Comparison of ENCODE assay signal across 8 cellular contexts in the genomic region with DNA sequence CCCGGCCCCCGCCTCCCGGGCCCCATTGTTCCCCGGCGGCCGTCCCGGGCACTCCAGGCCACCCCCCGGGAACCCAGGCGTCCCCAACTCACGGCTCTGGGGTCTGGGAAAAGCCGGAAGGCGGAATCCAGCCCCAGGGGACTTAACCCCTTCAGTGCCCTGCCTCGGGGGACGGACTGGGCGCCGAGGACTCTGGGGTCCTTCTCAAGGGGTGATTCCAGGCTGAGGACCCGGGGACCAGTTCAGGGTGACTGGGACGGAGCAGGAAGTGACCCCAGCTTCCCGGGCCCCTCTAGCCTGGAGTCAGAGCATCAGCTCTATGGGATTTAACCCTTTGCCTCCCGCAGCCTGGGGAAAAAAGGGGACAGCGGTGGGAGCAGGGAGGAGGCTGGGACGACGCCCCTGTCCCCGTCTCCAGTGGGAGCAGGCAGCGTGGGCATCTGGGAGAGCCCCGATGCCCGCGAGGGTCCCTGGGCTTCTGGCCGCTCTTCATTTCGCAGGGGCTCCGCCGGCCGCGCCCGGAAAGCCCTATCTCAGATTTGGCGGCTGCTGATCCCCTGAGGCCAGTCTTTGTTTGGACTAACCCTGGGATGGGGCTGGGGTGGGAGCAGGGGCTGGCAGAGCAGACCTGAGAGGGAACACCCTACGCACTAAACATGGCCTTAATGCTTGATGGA. TPM values are rescaled to one million over a fixed set of nuclear protein-coding genes. Genes with fewer than 3 reads are reported as not detected.
DNase-seq lines count a peak whose midpoint lies in the region; ATAC-seq, FAIRE-seq and TF ChIP-seq lines count a peak whose summit lies in the region.

A gene (minus strand): TSS at position 270 of the 677 bp plus-strand sequence. CDS start 2,723 bp downstream, outside the sequence.

- TF ChIP-seq EP300 in A549 (IDR thresholded peaks at IDR 0.05) = no peak

- H3K9me3 ChIP-seq in A549 (no peaks in the 10 kb centered on the region), vagina (no peaks in the 10 kb centered on the region)

- TF ChIP-seq POLR2A in A549 (IDR thresholded peaks at IDR 0.05; ENCODE audit: low read length) (peak; percentile 34; the same call in 1 of the 2 replicates), vagina (IDR thresholded peaks at IDR 0.05) (no peak)

- H3K36me3 Mint-ChIP-seq in activated naive CD4-positive, alpha-beta T cell treated with anti-CD3 and anti-CD28 coated beads, Interleukin-2, amount 10 ng/mL, durations not matched to agents 7 days and 5 days = no peaks in the 10 kb centered on the region
- H3K36me3 Mint-ChIP-seq in nephron (ENCODE audit: low read depth) = peaks cover 9% of the 10 kb centered on the region

- H3K4me3 Mint-ChIP-seq in activated naive CD4-positive, alpha-beta T cell treated with anti-CD3 and anti-CD28 coated beads, Interleukin-2, amount 10 ng/mL, durations not matched to agents 7 days and 5 days = peak within 1 kb of the TSS; percentile 76
- H3K4me3 Mint-ChIP-seq in nephron = peak within 1 kb of the TSS; percentile 93 to 96 (median 95)

- ATAC-seq in A549 = peak; percentile 82 to 89
- no peak for ATAC-seq in GM21576 (IDR thresholded peaks at IDR 0.05; ENCODE audit: unreplicated experiment)

- DNase-seq in A549 (ENCODE audit: low read depth in 1 of 2, low spot score in 1 of 2) (peak; percentile 77), GM12864 (ENCODE audit: low read depth) (no peak), NCI-H446 treated with DMSO at 0.1 percent for 48 hours (lab: John Stamatoyannopoulos, UW) (peak; percentile 27), globus pallidus (ENCODE audit: low spot score) (peak; percentile 79), vagina (ENCODE audit: extremely low spot score in 2 of 2) (no peak)
- peak; percentile 40 for DNase-seq in activated naive CD4-positive, alpha-beta T cell treated with anti-CD3 and anti-CD28 coated beads, Interleukin-2, amount 10 ng/mL, durations not matched to agents 7 days and 5 days

- intact Hi-C loops in vagina (cut with DNase I) = no loop called here

- H3K9me3 Mint-ChIP-seq in activated naive CD4-positive, alpha-beta T cell treated with anti-CD3 and anti-CD28 coated beads, Interleukin-2, amount 10 ng/mL, durations not matched to agents 7 days and 5 days = no peaks in the 10 kb centered on the region
- no peaks in the 10 kb centered on the region for H3K9me3 Mint-ChIP-seq in nephron

- FAIRE-seq in A549 (lab: Jason Lieb, UNC) = no peak

- H3K27me3 ChIP-seq in vagina = no peaks in the 10 kb centered on the region

- peaks cover 9% of the 10 kb centered on the region for H3K4me1 Mint-ChIP-seq in activated naive CD4-positive, alpha-beta T cell treated with anti-CD3 and anti-CD28 coated beads, Interleukin-2, amount 10 ng/mL, durations not matched to agents 7 days and 5 days
- H3K4me1 Mint-ChIP-seq in nephron = peaks cover 23% of the 10 kb centered on the region

- 5% methylated on average over 23 of the region's 37 CpGs for WGBS in A549 (ENCODE audit: missing lambda C conversion rate)

- TF ChIP-seq RAD21 in A549 (conservative IDR thresholded peaks at IDR 0.05 in 1 of 2, IDR thresholded peaks at IDR 0.05 in 1 of 2) = peak in 1 of 2 experiments; percentile 21; a peak in 2 of 5 replicates

- H3K4me1 ChIP-seq in A549 = peaks cover 17% of the 10 kb centered on the region
- H3K4me1 ChIP-seq in vagina = peaks cover 29% of the 10 kb centered on the region

- H3K4me3 ChIP-seq in A549 = peak within 1 kb of the TSS; percentile 98
- peak within 1 kb of the TSS; percentile 58 for H3K4me3 ChIP-seq in GM12864 (ENCODE audit: low read depth, low read length)
- peak within 1 kb of the TSS; percentile 66 to 94 for H3K4me3 ChIP-seq in vagina

- peaks cover 59% of the 10 kb centered on the region for H3K27me3 Mint-ChIP-seq in activated naive CD4-positive, alpha-beta T cell treated with anti-CD3 and anti-CD28 coated beads, Interleukin-2, amount 10 ng/mL, durations not matched to agents 7 days and 5 days
- H3K27me3 Mint-ChIP-seq in nephron (ENCODE audit: low read depth) = no peaks in the 10 kb centered on the region

- POLR2A ChIA-PET in A549 (lab: Yijun Ruan, JAX) = interaction anchor here (0.6 to 1.6 kb wide), 5 partner anchors 12 to 88 kb away, joined by 3 to 66 read pairs (median 3); a partner anchor contains a TSS

- peak within 1 kb of the TSS; percentile 97 to 99 for H3K27ac ChIP-seq in A549
- H3K27ac ChIP-seq in vagina = peak within 1 kb of the TSS; percentile 85

- CTCF ChIA-PET in A549 (lab: Yijun Ruan, JAX) = interaction anchor here (1.5 to 2.7 kb wide), 3 partner anchors 11 to 155 kb away, joined by 3 to 8 read pairs (median 4); no protein-coding TSS in a partner anchor
- CTCF ChIA-PET in activated naive CD4-positive, alpha-beta T cell treated with anti-CD3 and anti-CD28 coated beads, Interleukin-2, amount 10 ng/mL, durations not matched to agents 7 days and 5 days (lab: Charles Lee) = no interaction called here

- peak within 1 kb of the TSS; percentile 96 for H3K4me2 ChIP-seq in A549

- H3K27ac Mint-ChIP-seq in activated naive CD4-positive, alpha-beta T cell treated with anti-CD3 and anti-CD28 coated beads, Interleukin-2, amount 10 ng/mL, durations not matched to agents 7 days and 5 days = no peak within 1 kb of the TSS
- peak within 1 kb of the TSS; percentile 96 to 98 (median 96) for H3K27ac Mint-ChIP-seq in nephron

- TF ChIP-seq CTCF in A549 (IDR thresholded peaks at IDR 0.05) (no peak), GM12864 (IDR thresholded peaks at IDR 0.05; ENCODE audit: low read depth, low read length, missing control alignments) (no peak), nephron (IDR thresholded peaks at IDR 0.05; ENCODE audit: unreplicated experiment in 3 of 3) (no peak), vagina (IDR thresholded peaks at IDR 0.05) (no peak)

- H3K36me3 ChIP-seq in vagina = peaks cover 0 to 20% of the 10 kb centered on the region in 2 donors

TF ChIP-seq in A549, 52 proteins besides CTCF, POLR2A, EP300 and RAD21 (continues in another document):
- TF ChIP-seq SREBF2 (IDR thresholded peaks at IDR 0.05) (no peak), NR3C1 (IDR thresholded peaks at IDR 0.05) (no peak), ZC3H11A (IDR thresholded peaks at IDR 0.05) (no peak), JUN (IDR thresholded peaks at IDR 0.05) (peak in 1 of 2 experiments; percentile 61; a peak in 2 of 5 replicates), POLR2AphosphoS2 (conservative IDR thresholded peaks at IDR 0.05; ENCODE audit: low read length) (no peak), RFX5 (IDR thresholded peaks at IDR 0.05) (no peak), EHMT2 (IDR thresholded peaks at IDR 0.05; ENCODE audit: low read depth) (no peak), JUNB (IDR thresholded peaks at IDR 0.05) (no peak), RNF2 (IDR thresholded peaks at IDR 0.05; ENCODE audit: borderline replicate concordance, low read depth) (no peak), FOSL2 (IDR thresholded peaks at IDR 0.05) (no peak), FOSL2 (CRISPR knock-in tag; IDR thresholded peaks at IDR 0.05) (no peak; the same call in 1 of the 2 replicates), CEBPB (IDR thresholded peaks at IDR 0.05) (no peak), NFE2L2 (conservative IDR thresholded peaks at IDR 0.05; ENCODE audit: low read length) (no peak), GATA3 (IDR thresholded peaks at IDR 0.05; ENCODE audit: borderline replicate concordance) (no peak), FOXS1 (CRISPR knock-in tag; IDR thresholded peaks at IDR 0.05) (no peak), ZFP36 (IDR thresholded peaks at IDR 0.05; ENCODE audit: borderline replicate concordance, partially characterized antibody) (no peak)
- TF ChIP-seq, protein P1, sequence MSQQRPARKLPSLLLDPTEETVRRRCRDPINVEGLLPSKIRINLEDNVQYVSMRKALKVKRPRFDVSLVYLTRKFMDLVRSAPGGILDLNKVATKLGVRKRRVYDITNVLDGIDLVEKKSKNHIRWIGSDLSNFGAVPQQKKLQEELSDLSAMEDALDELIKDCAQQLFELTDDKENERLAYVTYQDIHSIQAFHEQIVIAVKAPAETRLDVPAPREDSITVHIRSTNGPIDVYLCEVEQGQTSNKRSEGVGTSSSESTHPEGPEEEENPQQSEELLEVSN (IDR thresholded peaks at IDR 0.05; ENCODE audit: borderline replicate concordance, low read depth) = no peak; the same call in 1 of the 2 replicates
- TF ChIP-seq, protein P2, sequence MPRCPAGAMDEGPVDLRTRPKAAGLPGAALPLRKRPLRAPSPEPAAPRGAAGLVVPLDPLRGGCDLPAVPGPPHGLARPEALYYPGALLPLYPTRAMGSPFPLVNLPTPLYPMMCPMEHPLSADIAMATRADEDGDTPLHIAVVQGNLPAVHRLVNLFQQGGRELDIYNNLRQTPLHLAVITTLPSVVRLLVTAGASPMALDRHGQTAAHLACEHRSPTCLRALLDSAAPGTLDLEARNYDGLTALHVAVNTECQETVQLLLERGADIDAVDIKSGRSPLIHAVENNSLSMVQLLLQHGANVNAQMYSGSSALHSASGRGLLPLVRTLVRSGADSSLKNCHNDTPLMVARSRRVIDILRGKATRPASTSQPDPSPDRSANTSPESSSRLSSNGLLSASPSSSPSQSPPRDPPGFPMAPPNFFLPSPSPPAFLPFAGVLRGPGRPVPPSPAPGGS (IDR thresholded peaks at IDR 0.05) = no peak
- TF ChIP-seq, protein P3, sequence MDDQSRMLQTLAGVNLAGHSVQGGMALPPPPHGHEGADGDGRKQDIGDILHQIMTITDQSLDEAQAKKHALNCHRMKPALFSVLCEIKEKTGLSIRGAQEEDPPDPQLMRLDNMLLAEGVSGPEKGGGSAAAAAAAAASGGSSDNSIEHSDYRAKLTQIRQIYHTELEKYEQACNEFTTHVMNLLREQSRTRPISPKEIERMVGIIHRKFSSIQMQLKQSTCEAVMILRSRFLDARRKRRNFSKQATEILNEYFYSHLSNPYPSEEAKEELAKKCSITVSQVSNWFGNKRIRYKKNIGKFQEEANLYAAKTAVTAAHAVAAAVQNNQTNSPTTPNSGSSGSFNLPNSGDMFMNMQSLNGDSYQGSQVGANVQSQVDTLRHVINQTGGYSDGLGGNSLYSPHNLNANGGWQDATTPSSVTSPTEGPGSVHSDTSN (IDR thresholded peaks at IDR 0.05) = no peak

RNA-seq across cellular contexts. Expression of the gene that starts here (rescaled TPM):
- polyA plus RNA-seq in A549 (2011; rRNA removed) (5.9 and 7.5 TPM in 2 replicates), A549 (2017; fragmentation: RNase III; extraction: RNeasy Plus Mini Kit Qiagen cat#74134 plus additional on column Dnase treatment) (12.3 to 13.7 TPM (median 13.6 TPM) in 3 replicates)
- 4.3 and 6.3 TPM in 2 replicates for polyA plus RNA-seq in A549 (2012; cell fraction: cytosol; rRNA removed)
- polyA plus RNA-seq in A549 (2012; cell fraction: nucleus; rRNA removed) = 9.1 and 10.5 TPM in 2 replicates
- 10.0 and 10.1 TPM in 2 replicates for polyA minus RNA-seq in A549 (2011; rRNA and poly(A)+ RNA removed)
- total RNA-seq in vagina = 11.3 TPM

Comparison
In these comparisons a context has a peak if more than half of its experiments do, and no peak if none do; other contexts are left out.
1. DNase-seq: peak in A549 (2 of 2), NCI-H446 treated with DMSO at 0.1 percent for 48 hours (single experiment), activated naive CD4-positive, alpha-beta T cell treated with anti-CD3 and anti-CD28 coated beads, Interleukin-2, amount 10 ng/mL, durations not matched to agents 7 days and 5 days (single experiment) and globus pallidus (single experiment); none in GM12864 (single experiment) and vagina (0 of 2).
2. Peak in every context shown above with its lines, with median percentiles within 50 percentile points of each other: H3K4me3 ChIP-seq.